ENCODE assay signal across 15 cellular contexts in the genomic region with DNA sequence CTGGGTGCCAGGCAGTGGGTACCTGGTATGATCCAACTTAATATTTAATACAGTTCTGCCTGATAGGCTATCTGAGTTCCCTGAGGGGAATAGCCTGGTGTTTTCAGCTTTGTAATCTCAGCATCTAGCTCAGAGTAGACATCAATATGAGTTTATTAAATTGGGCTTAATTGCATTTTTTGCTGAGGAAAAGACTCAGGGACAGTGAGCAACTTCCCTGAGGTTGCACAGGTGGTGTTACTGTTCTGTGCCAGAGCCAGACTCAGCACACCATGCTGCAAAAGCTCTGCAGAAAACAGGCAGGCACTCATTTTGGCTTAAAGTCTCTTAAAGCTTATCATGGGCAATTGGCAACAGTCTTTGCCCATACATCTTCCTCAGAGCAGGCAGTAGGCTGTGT.
DNase-seq lines count a peak whose midpoint lies in the region; ATAC-seq and TF ChIP-seq lines count a peak whose summit lies in the region.
"Had no signal": no experiment of that assay in that cellular context is flagged by ENCODE, and none has a peak within 500 bp of the region (broad histone marks: within the 10 kb centered on the region; RNA-seq: fewer than 3 reads in every experiment).

No MANE protein-coding gene starts in this region.

- peak overlapping the region; percentile 94 for H3K27ac Mint-ChIP-seq in progenitor cell of endocrine pancreas
- H3K27ac Mint-ChIP-seq in endothelial cell (ENCODE audit: unreplicated experiment), result no peak overlapping the region
- H3K27ac Mint-ChIP-seq: activated CD8-positive, alpha-beta T cell treated with anti-CD3 and anti-CD28 coated beads, Interleukin-2, amount 10 ng/mL, durations not matched to agents 7 days and 5 days; activated naive CD4-positive, alpha-beta T cell treated with anti-CD3 and anti-CD28 coated beads, Interleukin-2, amount 50 U/mL, for 24 hours; naive thymus-derived CD8-positive, alpha-beta T cell had no signal

- H3K36me3 Mint-ChIP-seq in progenitor cell of endocrine pancreas (ENCODE audit: insufficient read depth) (no peaks in the 10 kb centered on the region), endothelial cell (ENCODE audit: low read depth, unreplicated experiment) (no peaks in the 10 kb centered on the region)

- peak overlapping the region; percentile 78 for H2AFZ ChIP-seq in GM23248

- H3K4me2 ChIP-seq in GM23248 (ENCODE audit: unreplicated experiment), result peak overlapping the region; percentile 34

- TF ChIP-seq CTCF in VCaP (conservative IDR thresholded peaks at IDR 0.05) (no peak), progenitor cell of endocrine pancreas (IDR thresholded peaks at IDR 0.05; ENCODE audit: unreplicated experiment) (no peak), endothelial cell (IDR thresholded peaks at IDR 0.05; ENCODE audit: unreplicated experiment) (no peak)

- peaks cover 15% of the 10 kb centered on the region for H3F3A ChIP-seq in GM23248 (ENCODE audit: insufficient read depth)

- H3K4me3 ChIP-seq in GM23248, result no peak overlapping the region; the same call in 1 of the 2 replicates

- peaks cover 48% of the 10 kb centered on the region for H3K4me1 Mint-ChIP-seq in progenitor cell of endocrine pancreas (ENCODE audit: low read depth)
- peaks cover 5% of the 10 kb centered on the region for H3K4me1 Mint-ChIP-seq in endothelial cell (ENCODE audit: unreplicated experiment)
- H3K4me1 Mint-ChIP-seq: activated naive CD4-positive, alpha-beta T cell treated with anti-CD3 and anti-CD28 coated beads, Interleukin-2, amount 50 U/mL, for 24 hours had no signal

- no peaks in the 10 kb centered on the region for H3K9me2 ChIP-seq in GM23248 (ENCODE audit: insufficient read depth)

- no peaks in the 10 kb centered on the region for H3K79me2 ChIP-seq in GM23248 (ENCODE audit: insufficient read depth)

- DNase-seq in GM23248 (peak; percentile 12), left cardiac atrium (no peak), progenitor cell of endocrine pancreas (ENCODE audit: low spot score, unreplicated experiment) (no peak), NCI-H1092 (lab: John Stamatoyannopoulos, UW) (no peak), kidney tubule cell (ENCODE audit: low spot score) (no peak), endothelial cell (ENCODE audit: low spot score) (no peak)
- DNase-seq: activated CD8-positive, alpha-beta T cell treated with anti-CD3 and anti-CD28 coated beads, Interleukin-2, amount 10 ng/mL, durations not matched to agents 7 days and 5 days; effector CD4-positive, alpha-beta T cell; naive thymus-derived CD8-positive, alpha-beta T cell; stimulated activated CD4-positive, alpha-beta T cell treated with anti-CD3 and anti-CD28 coated beads, Interleukin-1b, Interleukin-23, amount 100 ng/mL, for 48 hours; stimulated activated naive CD4-positive, alpha-beta T cell; T-helper 2 cell had no signal

- in situ Hi-C loops in GM23248 (cut with MboI), result no loop called here

- H3K9me3 Mint-ChIP-seq in progenitor cell of endocrine pancreas (ENCODE audit: low read depth) (no peaks in the 10 kb centered on the region), endothelial cell (ENCODE audit: unreplicated experiment) (no peaks in the 10 kb centered on the region)
- H3K9me3 Mint-ChIP-seq: activated naive CD4-positive, alpha-beta T cell treated with anti-CD3 and anti-CD28 coated beads, Interleukin-2, amount 50 U/mL, for 24 hours; naive thymus-derived CD8-positive, alpha-beta T cell had no signal

- H3K27ac ChIP-seq in GM23248 (peak overlapping the region; percentile 77), VCaP (peak overlapping the region; percentile 86)

- H3K27me3 Mint-ChIP-seq in progenitor cell of endocrine pancreas (no peaks in the 10 kb centered on the region), endothelial cell (ENCODE audit: unreplicated experiment) (peaks cover 4% of the 10 kb centered on the region)
- H3K27me3 Mint-ChIP-seq: activated naive CD4-positive, alpha-beta T cell treated with anti-CD3 and anti-CD28 coated beads, Interleukin-2, amount 50 U/mL, for 24 hours had no signal

- H3K9me3 ChIP-seq in GM23248 (ENCODE audit: low read depth), result no peaks in the 10 kb centered on the region

- H3K27me3 ChIP-seq in GM23248 (replicated peaks; ENCODE audit: insufficient read depth), result no peaks in the 10 kb centered on the region

- intact Hi-C loops in left cardiac atrium (cut with DNase I), result no loop called here

- ATAC-seq in left cardiac atrium (peak; percentile 10 to 37), HG02973 (IDR thresholded peaks at IDR 0.05; ENCODE audit: unreplicated experiment) (no peak)
- ATAC-seq: activated CD8-positive, alpha-beta T cell treated with anti-CD3 and anti-CD28 coated beads, Interleukin-2, amount 10 ng/mL, durations not matched to agents 7 days and 5 days; naive thymus-derived CD8-positive, alpha-beta T cell had no signal

- no peaks in the 10 kb centered on the region for H3K36me3 ChIP-seq in GM23248 (ENCODE audit: low read depth)

- peaks cover 18% of the 10 kb centered on the region for H3K4me1 ChIP-seq in GM23248 (ENCODE audit: insufficient read depth)

- peak overlapping the region; percentile 63 for H3K9ac ChIP-seq in GM23248

- no peak overlapping the region for H3K4me3 Mint-ChIP-seq in progenitor cell of endocrine pancreas (ENCODE audit: low read depth)
- H3K4me3 Mint-ChIP-seq in endothelial cell (ENCODE audit: unreplicated experiment), result no peak overlapping the region
- H3K4me3 Mint-ChIP-seq: activated CD8-positive, alpha-beta T cell treated with anti-CD3 and anti-CD28 coated beads, Interleukin-2, amount 10 ng/mL, durations not matched to agents 7 days and 5 days; activated naive CD4-positive, alpha-beta T cell treated with anti-CD3 and anti-CD28 coated beads, Interleukin-2, amount 50 U/mL, for 24 hours; naive thymus-derived CD8-positive, alpha-beta T cell had no signal

- no peaks in the 10 kb centered on the region for H4K20me1 ChIP-seq in GM23248 (ENCODE audit: insufficient read depth)
